ENCODE assay signal across 13 cellular contexts in the genomic region with DNA sequence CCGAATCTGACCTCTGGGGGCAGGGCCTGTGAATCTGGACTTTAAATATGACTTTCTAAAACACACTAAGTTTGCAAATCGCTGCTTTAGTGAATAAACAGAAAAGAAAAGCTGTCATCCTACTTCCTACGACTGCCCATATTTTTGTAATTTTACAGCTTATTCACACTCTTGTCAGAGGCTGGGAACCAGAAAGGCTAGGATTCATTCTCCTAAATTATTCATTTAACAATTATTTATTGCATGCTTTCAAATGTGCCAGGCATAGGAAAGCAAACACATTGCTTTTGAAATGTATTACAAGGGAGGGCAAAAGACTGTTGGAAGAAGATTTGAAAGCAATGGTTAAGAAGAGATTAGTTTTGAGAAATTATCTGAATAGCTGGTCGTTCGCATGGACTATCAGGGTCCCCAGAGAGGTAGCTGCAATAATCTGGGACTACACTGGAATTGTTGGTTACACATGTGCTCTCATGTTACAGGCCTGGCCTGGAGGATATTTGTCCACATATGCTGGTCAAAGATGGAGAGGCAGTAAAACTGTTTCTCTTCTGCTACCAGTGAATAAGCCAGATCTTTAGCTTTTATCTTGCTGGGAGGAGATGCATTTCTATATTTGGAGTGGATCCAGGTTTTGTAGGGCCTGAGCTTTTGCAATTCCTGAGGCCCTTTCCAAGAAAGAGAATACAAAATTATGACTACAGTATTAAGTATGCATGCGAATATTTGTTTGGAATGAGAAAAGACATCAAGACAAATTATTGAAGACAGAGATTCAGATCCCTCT. TPM values are rescaled to one million over a fixed set of nuclear protein-coding genes. Genes with fewer than 3 reads are reported as not detected.
DNase-seq lines count a peak whose midpoint lies in the region; ATAC-seq, FAIRE-seq and TF ChIP-seq lines count a peak whose summit lies in the region.
"Had no signal": no experiment of that assay in that cellular context is flagged by ENCODE, and none has a peak within 500 bp of the region (broad histone marks: within the 10 kb centered on the region; RNA-seq: fewer than 3 reads in every experiment).

No MANE protein-coding gene starts in this region.

- H4K20me1 ChIP-seq in astrocyte (ENCODE audit: insufficient read depth, low read length): no peaks in the 10 kb centered on the region
- no peaks in the 10 kb centered on the region for H4K20me1 ChIP-seq in HepG2 (ENCODE audit: insufficient read depth, low read length)

- H3K27me3 ChIP-seq in astrocyte (ENCODE audit: insufficient read depth, low read length) (no peaks in the 10 kb centered on the region), left ventricle myocardium inferior (ENCODE audit: low read depth) (no peaks in the 10 kb centered on the region), skeletal muscle satellite cell (ENCODE audit: control insufficient read depth, insufficient read depth, low read length) (no peaks in the 10 kb centered on the region), HepG2 (ENCODE audit: control insufficient read depth in 1 of 2, insufficient read depth in 2 of 2, low read length in 2 of 2) (no peaks in the 10 kb centered on the region; a peak in 1 of 5 replicates)
- H3K27me3 ChIP-seq: tibial artery had no signal

- 26% methylated on average over 6 of the region's 6 CpGs for WGBS in HepG2 (ENCODE audit: low lambda C conversion rate)

- H3K27ac Mint-ChIP-seq in astrocyte (ENCODE audit: unreplicated experiment): no peak overlapping the region

- H3K9me3 Mint-ChIP-seq in astrocyte (ENCODE audit: unreplicated experiment): no peaks in the 10 kb centered on the region

- H3K9me3 ChIP-seq in HEK293 (ENCODE audit: control insufficient read depth, insufficient read depth, low read depth, low read length) (no peaks in the 10 kb centered on the region), astrocyte (ENCODE audit: insufficient read depth, low read depth, low read length) (no peaks in the 10 kb centered on the region), left ventricle myocardium inferior (replicated peaks) (no peaks in the 10 kb centered on the region), skeletal muscle satellite cell (replicated peaks; ENCODE audit: low read length) (no peaks in the 10 kb centered on the region), HepG2 (ENCODE audit: low read length) (no peaks in the 10 kb centered on the region)
- H3K9me3 ChIP-seq: tibial artery had no signal

- H3K27ac ChIP-seq in HEK293 (ENCODE audit: extremely low read depth, low read depth, low read length) (no peak overlapping the region), astrocyte (ENCODE audit: low read depth, low read length) (no peak overlapping the region), left ventricle myocardium inferior (replicated peaks) (peak overlapping the region; percentile 0), HepG2 (ENCODE audit: extremely low read length, insufficient read depth, low read length) (no peak overlapping the region)
- H3K27ac ChIP-seq: tibial artery had no signal

- H2AFZ ChIP-seq in astrocyte (ENCODE audit: low read depth, low read length) (no peak overlapping the region), HepG2 (ENCODE audit: low read length) (no peak overlapping the region)

- CTCF ChIA-PET in HEK293 (lab: Yijun Ruan, JAX): interaction anchor here (0.7 to 3.0 kb wide), 4 partner anchors 9 to 370 kb away, joined by 4 to 10 read pairs (median 6); no protein-coding TSS in a partner anchor
- CTCF ChIA-PET in HepG2 (lab: Yijun Ruan, JAX; ENCODE audit: low intra/inter-chr PET ratio, low total read pairs): no interaction called here

- H3K4me1 ChIP-seq in HEK293 (ENCODE audit: control insufficient read depth, insufficient read depth, low read length): no peaks in the 10 kb centered on the region
- no peaks in the 10 kb centered on the region for H3K4me1 ChIP-seq in astrocyte (ENCODE audit: insufficient read depth, low read length)
- H3K4me1 ChIP-seq in left ventricle myocardium inferior: peaks cover 3% of the 10 kb centered on the region
- H3K4me1 ChIP-seq in skeletal muscle satellite cell (ENCODE audit: control insufficient read depth, insufficient read depth, low read length): peaks cover 7% of the 10 kb centered on the region
- no peaks in the 10 kb centered on the region for H3K4me1 ChIP-seq in HepG2 (ENCODE audit: insufficient read depth, low read length)
- H3K4me1 ChIP-seq: tibial artery had no signal

- no peak overlapping the region for H3K4me3 Mint-ChIP-seq in astrocyte (ENCODE audit: unreplicated experiment)

- FAIRE-seq in astrocyte (lab: Jason Lieb, UNC): peak; percentile 78
- no peak for FAIRE-seq in HepG2 (lab: Jason Lieb, UNC)
- FAIRE-seq: D721Med, small intestine had no signal

- POLR2A ChIA-PET in HEK293 (lab: Yijun Ruan, JAX): interaction anchor here (0.5 to 1.2 kb wide), 2 partner anchors 25 to 29 kb away, joined by 4 to 7 read pairs; a partner anchor contains a TSS
- POLR2A ChIA-PET in HepG2 (lab: Yijun Ruan, JAX): no interaction called here

- intact Hi-C loops in left ventricle myocardium inferior (cut with micrococcal nuclease) (no loop called here), HepG2 (cut with micrococcal nuclease; ENCODE audit: unreplicated experiment) (no loop called here)

- H3K27me3 Mint-ChIP-seq in astrocyte (ENCODE audit: low read depth, unreplicated experiment): no peaks in the 10 kb centered on the region

- TF ChIP-seq POLR2A in HepG2 (IDR thresholded peaks at IDR 0.05; ENCODE audit: insufficient read depth in 1 of 2, low read depth in 2 of 2, low read length in 2 of 2): no peak

- H3K79me2 ChIP-seq in astrocyte (ENCODE audit: insufficient read depth, low read length) (no peaks in the 10 kb centered on the region), HepG2 (ENCODE audit: insufficient read depth, low read length) (no peaks in the 10 kb centered on the region)

- no peaks in the 10 kb centered on the region for H3K36me3 Mint-ChIP-seq in astrocyte (ENCODE audit: low read depth, unreplicated experiment)

- H3K4me3 ChIP-seq in HEK293 (ENCODE audit: low read depth, low read length) (no peak overlapping the region), astrocyte (ENCODE audit: insufficient read depth, low read depth, low read length) (no peak overlapping the region), left ventricle myocardium inferior (no peak overlapping the region), skeletal muscle satellite cell (ENCODE audit: low read length) (no peak overlapping the region), HepG2 (replicated peaks in 1 of 3; ENCODE audit: insufficient read depth in 1 of 3, low read depth in 2 of 3, low read length in 3 of 3) (no peak overlapping the region)
- H3K4me3 ChIP-seq: tibial artery had no signal

- H3K4me2 ChIP-seq in astrocyte (ENCODE audit: low read length) (no peak overlapping the region), skeletal muscle satellite cell (ENCODE audit: low read length) (peak overlapping the region; percentile 6), HepG2 (ENCODE audit: low read depth, low read length) (no peak overlapping the region)

- DNase-seq in astrocyte (ENCODE audit: low read depth) (peak; percentile 58), left ventricle myocardium inferior (no peak), putamen (ENCODE audit: low spot score) (no peak), HepG2 (ENCODE audit: low spot score) (no peak), COLO668 (lab: John Stamatoyannopoulos, UW; ENCODE audit: unreplicated experiment) (no peak)
- DNase-seq: activated CD8-positive, alpha-beta memory T cell treated with anti-CD3 and anti-CD28 coated beads, Interleukin-2, amount 50 U/mL, for 48 hours; NCI-H526 treated with DMSO at 0.1 percent for 48 hours; small intestine; tibial artery had no signal

- ATAC-seq in HG02884 (IDR thresholded peaks at IDR 0.05; ENCODE audit: unreplicated experiment): no peak
- ATAC-seq in HepG2: no peak

- H3K4me1 Mint-ChIP-seq in astrocyte (ENCODE audit: low read depth, unreplicated experiment): peaks cover 6% of the 10 kb centered on the region

- TF ChIP-seq RAD21 in HepG2 (CRISPR knock-in tag; IDR thresholded peaks at IDR 0.05): no peak

- TF ChIP-seq CTCF in HEK293 (tag by site-specific recombination; IDR thresholded peaks at IDR 0.05): no peak
- no peak for TF ChIP-seq CTCF in astrocyte (IDR thresholded peaks at IDR 0.05; ENCODE audit: insufficient read depth, low read depth, low read length)
- TF ChIP-seq CTCF in left ventricle myocardium inferior (IDR thresholded peaks at IDR 0.05; ENCODE audit: borderline replicate concordance): no peak
- no peak for TF ChIP-seq CTCF in HepG2 (CRISPR knock-in tag; IDR thresholded peaks at IDR 0.05)

- H3K36me3 ChIP-seq in HEK293 (ENCODE audit: control insufficient read depth in 2 of 2, insufficient read depth in 1 of 2, low read length in 2 of 2) (no peaks in the 10 kb centered on the region), astrocyte (ENCODE audit: insufficient read depth, low read length) (no peaks in the 10 kb centered on the region), left ventricle myocardium inferior (no peaks in the 10 kb centered on the region), skeletal muscle satellite cell (ENCODE audit: insufficient read depth, low read length) (no peaks in the 10 kb centered on the region), HepG2 (replicated peaks in 1 of 2; ENCODE audit: control insufficient read depth in 1 of 2, insufficient read depth in 2 of 2, low read length in 2 of 2) (no peaks in the 10 kb centered on the region)
- H3K36me3 ChIP-seq: tibial artery had no signal

- BruUV-seq in HepG2 (replicated peaks; lab: Mats Ljungman, UMichigan): no TSS peak

- TF ChIP-seq EP300 in HepG2 (IDR thresholded peaks at IDR 0.05; ENCODE audit: low read depth in 2 of 2, low read length in 2 of 2) (no peak), HepG2 (CRISPR knock-in tag; IDR thresholded peaks at IDR 0.05; ENCODE audit: borderline replicate concordance) (no peak)

- in situ Hi-C loops in HepG2 (cut with HindIII; ENCODE audit: extremely low pct_ligation_motif_present, low pct_unique_long_range_greater_than_20kb): loop anchor here (10.0 kb wide), 1 partner anchor 62 kb away; no protein-coding TSS in a partner anchor

- no peak overlapping the region for H3K9ac ChIP-seq in astrocyte (ENCODE audit: low read length)
- no peak overlapping the region for H3K9ac ChIP-seq in skeletal muscle satellite cell (ENCODE audit: low read depth, low read length)
- H3K9ac ChIP-seq in HepG2 (ENCODE audit: insufficient read depth, low read depth, low read length): no peak overlapping the region

RNA-seq across cellular contexts. Expression of a gene that starts 29.6 kb away (rescaled TPM):
- 168 and 209 TPM in 2 replicates for total RNA-seq in astrocyte
- total RNA-seq in left ventricle myocardium inferior: 81.0 TPM
- 185 and 247 TPM in 2 replicates for total RNA-seq in skeletal muscle satellite cell (2012; rRNA removed)
- total RNA-seq in HepG2 (2016; rRNA removed; fragmentation: Illumina TruSeq; extraction: Trizol): 260 and 292 TPM in 2 replicates
- total RNA-seq in HepG2 (2016; cell fraction: cytosol; rRNA removed; fragmentation: Illumina TruSeq; extraction: Trizol; ENCODE audit: low read depth): 54.6 and 65.9 TPM in 2 replicates
- total RNA-seq in HepG2 (2016; cell fraction: insoluble cytoplasmic fraction; rRNA removed; fragmentation: Illumina TruSeq; extraction: Trizol): 237 and 292 TPM in 2 replicates
- 101 and 132 TPM in 2 replicates for total RNA-seq in HepG2 (2016; cell fraction: membrane; rRNA removed; fragmentation: Illumina TruSeq; extraction: Trizol)
- 411 and 473 TPM in 2 replicates for total RNA-seq in HepG2 (2016; cell fraction: nucleus; rRNA removed; fragmentation: Illumina TruSeq; extraction: Trizol)
- polyA plus RNA-seq in HepG2 (2011; rRNA removed): 76.7 and 101 TPM in 2 replicates
- 18.6 and 20.5 TPM in 2 replicates for polyA plus RNA-seq in HepG2 (2011; cell fraction: cytosol; rRNA removed)
- 225 and 256 TPM in 2 replicates for polyA plus RNA-seq in HepG2 (2011; cell fraction: nucleus; rRNA removed)
- 145 and 183 TPM in 2 replicates for polyA plus RNA-seq in HepG2 (2012)
- polyA plus RNA-seq in HepG2 (2016; cell fraction: cytosol; fragmentation: Illumina TruSeq; extraction: Trizol; ENCODE audit: low read depth): 27.6 and 28.9 TPM in 2 replicates
- polyA plus RNA-seq in HepG2 (2016; cell fraction: insoluble cytoplasmic fraction; fragmentation: Illumina TruSeq; extraction: Trizol; ENCODE audit: low read depth): 284 and 302 TPM in 2 replicates
- 44.6 and 59.5 TPM in 2 replicates for polyA plus RNA-seq in HepG2 (2016; cell fraction: membrane; fragmentation: Illumina TruSeq; extraction: Trizol; ENCODE audit: low read depth)
- polyA plus RNA-seq in HepG2 (2016; cell fraction: nucleus; fragmentation: Illumina TruSeq; extraction: Trizol; ENCODE audit: insufficient read depth, low read depth): 714 and 721 TPM in 2 replicates
- polyA minus RNA-seq in HepG2 (2011; rRNA and poly(A)+ RNA removed; ENCODE audit: low replicate concordance): 40.6 and 55.3 TPM in 2 replicates
- 27.8 and 30.1 TPM in 2 replicates for polyA minus RNA-seq in HepG2 (2011; cell fraction: cytosol; rRNA and poly(A)+ RNA removed)
- 397 and 453 TPM in 2 replicates for polyA minus RNA-seq in HepG2 (2011; cell fraction: nucleus; rRNA and poly(A)+ RNA removed)

RNA-seq across cellular contexts. Expression of a gene that starts 46.0 kb away (rescaled TPM):
- total RNA-seq in astrocyte: 57.6 and 65.5 TPM in 2 replicates
- total RNA-seq in left ventricle myocardium inferior: 32.6 TPM
- 37.4 and 44.4 TPM in 2 replicates for total RNA-seq in skeletal muscle satellite cell (2012; rRNA removed)
- total RNA-seq in HepG2 (2016; rRNA removed; fragmentation: Illumina TruSeq; extraction: Trizol): 37.6 and 51.6 TPM in 2 replicates
- 22.6 and 26.8 TPM in 2 replicates for total RNA-seq in HepG2 (2016; cell fraction: cytosol; rRNA removed; fragmentation: Illumina TruSeq; extraction: Trizol; ENCODE audit: low read depth)
- 33.4 and 48.1 TPM in 2 replicates for total RNA-seq in HepG2 (2016; cell fraction: insoluble cytoplasmic fraction; rRNA removed; fragmentation: Illumina TruSeq; extraction: Trizol)
- total RNA-seq in HepG2 (2016; cell fraction: membrane; rRNA removed; fragmentation: Illumina TruSeq; extraction: Trizol): 30.0 and 34.8 TPM in 2 replicates
- total RNA-seq in HepG2 (2016; cell fraction: nucleus; rRNA removed; fragmentation: Illumina TruSeq; extraction: Trizol): 45.4 and 47.7 TPM in 2 replicates
- polyA plus RNA-seq in HepG2 (2011; rRNA removed): 12.3 and 13.9 TPM in 2 replicates
- 6.8 and 9.2 TPM in 2 replicates for polyA plus RNA-seq in HepG2 (2011; cell fraction: cytosol; rRNA removed)
- polyA plus RNA-seq in HepG2 (2011; cell fraction: nucleus; rRNA removed): 11.1 and 11.2 TPM in 2 replicates
- polyA plus RNA-seq in HepG2 (2012): 14.5 and 14.8 TPM in 2 replicates
- 1.1 and 1.5 TPM in 2 replicates for polyA plus RNA-seq in HepG2 (2016; cell fraction: cytosol; fragmentation: Illumina TruSeq; extraction: Trizol; ENCODE audit: low read depth)
- polyA plus RNA-seq in HepG2 (2016; cell fraction: insoluble cytoplasmic fraction; fragmentation: Illumina TruSeq; extraction: Trizol; ENCODE audit: low read depth): 32.0 and 37.5 TPM in 2 replicates
- polyA plus RNA-seq in HepG2 (2016; cell fraction: membrane; fragmentation: Illumina TruSeq; extraction: Trizol; ENCODE audit: low read depth): 5.4 and 7.4 TPM in 2 replicates
- polyA plus RNA-seq in HepG2 (2016; cell fraction: nucleus; fragmentation: Illumina TruSeq; extraction: Trizol; ENCODE audit: insufficient read depth, low read depth): 29.1 and 31.0 TPM in 2 replicates
- polyA minus RNA-seq in HepG2 (2011; rRNA and poly(A)+ RNA removed; ENCODE audit: low replicate concordance): 19.0 and 28.5 TPM in 2 replicates
- polyA minus RNA-seq in HepG2 (2011; cell fraction: cytosol; rRNA and poly(A)+ RNA removed): 26.1 and 31.7 TPM in 2 replicates
- polyA minus RNA-seq in HepG2 (2011; cell fraction: nucleus; rRNA and poly(A)+ RNA removed): 54.6 and 57.8 TPM in 2 replicates
